Comparison of ENCODE assay signal across 24 cellular contexts in genomic region chr6:71079707-71080106, GRCh38.
DNase-seq lines count a peak whose midpoint lies in the region; ATAC-seq and TF ChIP-seq lines count a peak whose summit lies in the region.
"Had no signal": no experiment of that assay in that cellular context is flagged by ENCODE, and none has a peak within 500 bp of the region (broad histone marks: within the 10 kb centered on the region; RNA-seq: fewer than 3 reads in every experiment).

No MANE protein-coding gene starts in this region.

- no peak overlapping the region for H4K5ac ChIP-seq in IMR-90 (ENCODE audit: low read depth, low read length)

- no peaks in the 10 kb centered on the region for H3K9me3 ChIP-seq in IMR-90 (ENCODE audit: control insufficient read depth, insufficient read depth, low read length)
- H3K9me3 ChIP-seq in mesenchymal stem cell (ENCODE audit: control insufficient read depth, low read length) = peaks cover 6% of the 10 kb centered on the region
- H3K9me3 ChIP-seq in left lung = peaks cover 0 to 16% of the 10 kb centered on the region in 2 donors
- H3K9me3 ChIP-seq: SJSA1 had no signal

- H2AFZ ChIP-seq in IMR-90 (replicated peaks; ENCODE audit: low read length, poor library complexity) (no peak overlapping the region), mesenchymal stem cell (ENCODE audit: low read depth, low read length) (no peak overlapping the region)

- no TSS peak for BruUV-seq in IMR-90 (replicated peaks; lab: Mats Ljungman, UMichigan)

- peak; percentile 44; the same call in 1 of the 2 replicates for ATAC-seq in IMR-90 (ENCODE audit: low read depth)
- ATAC-seq in left lung = no peak
- ATAC-seq in GM21825 (IDR thresholded peaks at IDR 0.05; ENCODE audit: unreplicated experiment) = no peak
- ATAC-seq: activated naive CD8-positive, alpha-beta T cell treated with anti-CD3 and anti-CD28 coated beads, Interleukin-2, amount 50 U/mL, for 24 hours; esophagus mucosa; PC-3; psoas muscle; stimulated activated naive CD8-positive, alpha-beta T cell treated with anti-CD3 and anti-CD28 coated beads, Interleukin-15, Interleukin-2, amounts not matched to agents 100 U/mL and 50 U/mL, for 24 hours had no signal

- no peak overlapping the region for H3K9ac ChIP-seq in IMR-90 (ENCODE audit: low read depth, low read length)
- peak overlapping the region; percentile 31 for H3K9ac ChIP-seq in mesenchymal stem cell (ENCODE audit: low read length)

- H3K4me2 ChIP-seq in IMR-90 (ENCODE audit: low read depth, low read length) = peak overlapping the region; percentile 37; the same call in 1 of the 2 replicates
- H3K4me2 ChIP-seq in mesenchymal stem cell (ENCODE audit: low read length, poor library complexity, severe bottlenecking) = no peak overlapping the region

- POLR2A ChIA-PET in IMR-90 (lab: Charles Lee; ENCODE audit: unreplicated experiment) = no interaction called here

- H3K79me1 ChIP-seq in IMR-90 (ENCODE audit: low read depth in 1 of 2, low read length in 2 of 2) = no peaks in the 10 kb centered on the region
- H3K79me1 ChIP-seq in mesenchymal stem cell (replicated peaks; ENCODE audit: low read length, poor library complexity, severe bottlenecking) = no peaks in the 10 kb centered on the region

- H3K4me3 ChIP-seq in IMR-90 (ENCODE audit: insufficient read depth, low read depth, low read length) (no peak overlapping the region), choroid plexus epithelial cell (ENCODE audit: low read depth, low read length) (no peak overlapping the region), mesenchymal stem cell (ENCODE audit: insufficient read depth in 1 of 2, low read depth in 1 of 2, low read length in 2 of 2) (no peak overlapping the region), left lung (no peak overlapping the region)
- H3K4me3 ChIP-seq: heart right ventricle, psoas muscle, SJSA1, tibial artery had no signal

- no peak overlapping the region for H2BK5ac ChIP-seq in IMR-90 (ENCODE audit: low read depth, low read length, poor library complexity, severe bottlenecking)
- H2BK5ac ChIP-seq in mesenchymal stem cell (ENCODE audit: low read depth, low read length, poor library complexity, severe bottlenecking) = no peak overlapping the region

- H2BK12ac ChIP-seq in mesenchymal stem cell (ENCODE audit: low read length in 2 of 2) = no peak overlapping the region

- H3K23ac ChIP-seq in IMR-90 (ENCODE audit: low read depth, low read length) (no peak overlapping the region), mesenchymal stem cell (ENCODE audit: low read length in 2 of 2) (no peak overlapping the region)

- no peak overlapping the region for H2AK9ac ChIP-seq in IMR-90 (replicated peaks; ENCODE audit: low read depth, low read length, poor library complexity)

- H3K4ac ChIP-seq in IMR-90 (ENCODE audit: low read depth, low read length) (no peak overlapping the region), mesenchymal stem cell (ENCODE audit: low read depth in 1 of 2, low read length in 2 of 2) (no peak overlapping the region)

- H3K9me1 ChIP-seq in IMR-90 (ENCODE audit: insufficient read depth, low read length) = no peaks in the 10 kb centered on the region

- no peak overlapping the region for H3K14ac ChIP-seq in IMR-90 (replicated peaks; ENCODE audit: low read depth, low read length)
- no peak overlapping the region for H3K14ac ChIP-seq in mesenchymal stem cell (ENCODE audit: low read length in 2 of 2)

- peaks cover 7% of the 10 kb centered on the region for H3K4me1 ChIP-seq in IMR-90 (ENCODE audit: control insufficient read depth, insufficient read depth, low read length)
- peaks cover 3% of the 10 kb centered on the region for H3K4me1 ChIP-seq in mesenchymal stem cell (ENCODE audit: control insufficient read depth, insufficient read depth, low read depth, low read length)
- H3K4me1 ChIP-seq in left lung = peaks cover 0 to 5% of the 10 kb centered on the region in 2 donors

- CTCF ChIA-PET in IMR-90 (lab: Yijun Ruan, JAX) = no interaction called here

- no peak overlapping the region for H2BK20ac ChIP-seq in IMR-90 (ENCODE audit: low read depth, low read length)

- H4K91ac ChIP-seq in IMR-90 (ENCODE audit: insufficient read depth, low read depth, low read length) (no peak overlapping the region), mesenchymal stem cell (ENCODE audit: low read length) (no peak overlapping the region)

- no CpG with 5 or more reads among the region's 1 CpG for WGBS in IMR-90 (ENCODE audit: extremely low coverage in 2 of 2, insufficient read length in 1 of 2), 2 experiments
- WGBS in mesenchymal stem cell = no CpG with 5 or more reads among the region's 1 CpG

- TF ChIP-seq RAD21 in IMR-90 (IDR thresholded peaks at IDR 0.05; ENCODE audit: low read length) = no peak

- H2BK15ac ChIP-seq in IMR-90 (ENCODE audit: low read depth, low read length) (no peak overlapping the region), mesenchymal stem cell (ENCODE audit: low read depth, poor library complexity, severe bottlenecking) (no peak overlapping the region)

- intact Hi-C loops in IMR-90 (cut with micrococcal nuclease) = no loop called here
- intact Hi-C loops in left lung (cut with DNase I) = no loop called here

- TF ChIP-seq CTCF in IMR-90 (conservative IDR thresholded peaks at IDR 0.05; ENCODE audit: low read depth, low read length) (no peak), choroid plexus epithelial cell (conservative IDR thresholded peaks at IDR 0.05; ENCODE audit: low read depth, low read length) (no peak), left lung (IDR thresholded peaks at IDR 0.05) (no peak)

- H4K20me1 ChIP-seq in IMR-90 (ENCODE audit: insufficient read depth, low read length) = no peaks in the 10 kb centered on the region

- H3K27ac ChIP-seq in IMR-90 (ENCODE audit: insufficient read depth, low read length) (no peak overlapping the region), mesenchymal stem cell (ENCODE audit: low read length, poor library complexity, severe bottlenecking) (peak overlapping the region; percentile 55), left lung (no peak overlapping the region)
- H3K27ac ChIP-seq: HL-60, psoas muscle, SJSA1, tibial artery had no signal

- no peak overlapping the region for H3K18ac ChIP-seq in IMR-90 (ENCODE audit: low read depth, low read length)
- no peak overlapping the region for H3K18ac ChIP-seq in mesenchymal stem cell (ENCODE audit: low read depth in 1 of 2, low read length in 2 of 2)

- DNase-seq in EH (ENCODE audit: low read depth) (peak; percentile 29), IMR-90 (peak; percentile 53), choroid plexus epithelial cell (ENCODE audit: low read depth) (peak; percentile 66), mesenchymal stem cell (peak; percentile 54), NCI-H1417 (lab: John Stamatoyannopoulos, UW) (no peak), left lung (no peak), SK-N-DZ (ENCODE audit: low spot score) (no peak)
- DNase-seq: activated CD4-positive, alpha-beta T cell treated with anti-CD3 and anti-CD28 coated beads, Interleukin-2, amount 10 ng/mL, durations not matched to agents 7 days and 5 days; activated CD8-positive, alpha-beta memory T cell treated with anti-CD3 and anti-CD28 coated beads, Interleukin-2, amount 50 U/mL, for 4 hours; activated naive CD8-positive, alpha-beta T cell treated with anti-CD3 and anti-CD28 coated beads, Interleukin-2, amount 50 U/mL, for 24 hours; CD4-positive, CD25-positive, alpha-beta regulatory T cell; effector CD4-positive, alpha-beta T cell; heart right ventricle; immature natural killer cell; NCI-H2227 treated with DMSO at 0.1 percent for 48 hours; PC-3; psoas muscle; stimulated activated CD4-positive, alpha-beta T cell treated with anti-CD3 and anti-CD28 coated beads, Interleukin-4, amount 100 ng/mL, for 1 hour; stimulated activated naive CD8-positive, alpha-beta T cell treated with anti-CD3 and anti-CD28 coated beads, Interleukin-15, Interleukin-2, amounts not matched to agents 100 U/mL and 50 U/mL, for 24 hours; tibial artery had no signal

- dilution Hi-C loops in IMR-90 (cut with HindIII; ENCODE audit: low sequenced_read_pairs, unreplicated experiment) = no loop called here

- H3K27me3 ChIP-seq in IMR-90 (ENCODE audit: control insufficient read depth, insufficient read depth, low read length) = no peaks in the 10 kb centered on the region
- H3K27me3 ChIP-seq in mesenchymal stem cell (ENCODE audit: control insufficient read depth in 1 of 2, insufficient read depth in 1 of 2, low read length in 2 of 2) = peaks cover 0 to 6% of the 10 kb centered on the region in 2 experiments
- no peaks in the 10 kb centered on the region for H3K27me3 ChIP-seq in left lung
- H3K27me3 ChIP-seq: heart right ventricle, SJSA1, tibial artery had no signal

- in situ Hi-C loops in IMR-90 (cut with MboI; ENCODE audit: low sequenced_read_pairs) = no loop called here

- H3K56ac ChIP-seq in IMR-90 (ENCODE audit: extremely low read depth, insufficient read depth, low read length) = no peak overlapping the region

- H4K8ac ChIP-seq in IMR-90 (ENCODE audit: low read depth in 2 of 2, low read length in 2 of 2) (no peak overlapping the region), mesenchymal stem cell (ENCODE audit: low read length) (no peak overlapping the region)

- H3K36me3 ChIP-seq in IMR-90 (ENCODE audit: control insufficient read depth, insufficient read depth, low read length) (no peaks in the 10 kb centered on the region), mesenchymal stem cell (ENCODE audit: control insufficient read depth in 1 of 2, insufficient read depth in 2 of 2, low read depth in 1 of 2, low read length in 2 of 2) (no peaks in the 10 kb centered on the region), left lung (no peaks in the 10 kb centered on the region)
- H3K36me3 ChIP-seq: heart right ventricle, SJSA1, tibial artery had no signal

- H2AK5ac ChIP-seq in IMR-90 (ENCODE audit: low read depth, low read length) = no peak overlapping the region
- H2AK5ac ChIP-seq in mesenchymal stem cell (ENCODE audit: low read length, severe bottlenecking) = no peak overlapping the region

- H2BK120ac ChIP-seq in IMR-90 (ENCODE audit: low read depth, low read length) = no peak overlapping the region
- no peak overlapping the region for H2BK120ac ChIP-seq in mesenchymal stem cell (ENCODE audit: low read depth, low read length)

- no peak for TF ChIP-seq POLR2A in IMR-90 (IDR thresholded peaks at IDR 0.05; ENCODE audit: low read depth, low read length)

TF ChIP-seq in IMR-90, 13 proteins besides CTCF, POLR2A, EP300 and RAD21 (continues in another document):
- TF ChIP-seq CHD1 (IDR thresholded peaks at IDR 0.05; ENCODE audit: low read depth, low read length) = no peak
- TF ChIP-seq MAZ (IDR thresholded peaks at IDR 0.05; ENCODE audit: borderline replicate concordance, low read depth, low read length) = no peak
- no peak for TF ChIP-seq NFE2L2 (IDR thresholded peaks at IDR 0.05; ENCODE audit: low read depth, low read length)
- TF ChIP-seq BHLHE40 (IDR thresholded peaks at IDR 0.05; ENCODE audit: low read depth, low read length) = no peak
- TF ChIP-seq USF2 (IDR thresholded peaks at IDR 0.05; ENCODE audit: low read depth, low read length) = no peak

Comparison
In these comparisons a context has a peak if more than half of its experiments do, and no peak if none do; other contexts are left out.
1. DNase-seq: peak in EH (single experiment), IMR-90 (single experiment), choroid plexus epithelial cell (single experiment) and mesenchymal stem cell (single experiment); none in NCI-H1417 (0 of 3), left lung (0 of 2) and SK-N-DZ (single experiment).